Comparison of ENCODE assay signal across 35 cellular contexts in genomic region chr1:81349194-81349965, GRCh38.
DNase-seq lines count a peak whose midpoint lies in the region; ATAC-seq and TF ChIP-seq lines count a peak whose summit lies in the region.
"Had no signal": no experiment of that assay in that cellular context is flagged by ENCODE, and none has a peak within 500 bp of the region (broad histone marks: within the 10 kb centered on the region; RNA-seq: fewer than 3 reads in every experiment).

No MANE protein-coding gene starts in this region.

- no peaks in the 10 kb centered on the region for H3K36me3 ChIP-seq in HUES6 (ENCODE audit: control insufficient read depth, insufficient read depth, low read length)
- H3K36me3 ChIP-seq: BE2C, breast epithelium, MG63, upper lobe of left lung had no signal

- TF ChIP-seq POLR2A in GM18505 (IDR thresholded peaks at IDR 0.05; ENCODE audit: borderline replicate concordance, extremely low read depth, insufficient read depth, insufficient read length): no peak

- H3K27me3 ChIP-seq in HUES6 (ENCODE audit: control insufficient read depth, insufficient read depth, low read length): no peaks in the 10 kb centered on the region
- H3K27me3 ChIP-seq: BE2C, breast epithelium, MG63, upper lobe of left lung had no signal

- in situ Hi-C loops in Caki2 (cut with HindIII; ENCODE audit: low pct_unique_long_range_greater_than_20kb, low sequenced_read_pairs): no loop called here

- DNase-seq in Caki2 (ENCODE audit: low read depth) (peak; percentile 73), iPS DF 19.7 (ENCODE audit: low read depth, low spot score) (peak; percentile 56), mesothelial cell of epicardium (ENCODE audit: low spot score in 2 of 2, unreplicated experiment in 2 of 2) (no peak), globus pallidus (ENCODE audit: low spot score) (no peak)
- DNase-seq: ACHN; activated B cell treated with CpG ODN at 0.5 μM for 24 hours; activated CD4-positive, alpha-beta T cell treated with anti-CD3 and anti-CD28 coated beads, Interleukin-2, amount 50 U/mL, for 4 hours; activated naive CD4-positive, alpha-beta T cell treated with anti-CD3 and anti-CD28 coated beads for 36 hours; activated T-cell treated with anti-CD3 and anti-CD28 coated beads, Interleukin-2, amount 50 U/mL, for 72 hours; amniotic stem cell; BE2C; CD8-positive, alpha-beta memory T cell; effector CD4-positive, alpha-beta T cell; KG1; MG63; mucosa of descending colon; NCI-H1417; NCI-H2081 treated with DMSO at 0.1 percent for 48 hours; NCI-H446 treated with DMSO at 0.1 percent for 48 hours; right cardiac atrium; SHP77 treated with DMSO at 0.1 percent for 48 hours; stimulated activated CD4-positive, alpha-beta T cell treated with anti-CD3 and anti-CD28 coated beads, Interleukin-12 subunit alpha, Interleukin-12 subunit beta, amount 100 ng/mL, for 4 hours; stimulated activated CD4-positive, alpha-beta T cell treated with anti-CD3 and anti-CD28 coated beads, Interleukin-4, amount 100 ng/mL, for 1 hour; SW 1271; T-helper 9 cell; upper lobe of left lung had no signal

- no peak overlapping the region for H3K4me3 Mint-ChIP-seq in mesothelial cell of epicardium
- H3K4me3 Mint-ChIP-seq: activated B cell treated with CpG ODN at 0.5 μM for 24 hours; activated naive CD4-positive, alpha-beta T cell treated with anti-CD3 and anti-CD28 coated beads for 36 hours; activated T-cell treated with anti-CD3 and anti-CD28 coated beads, Interleukin-2, amount 50 U/mL, for 72 hours; CD8-positive, alpha-beta memory T cell; natural killer cell treated with Interleukin-12 subunit alpha and Interleukin-12 subunit beta and Interleukin-15 and Interleukin-18, amount 100 ng/mL, for 72 hours had no signal

- peak overlapping the region; percentile 8 for H3K9ac ChIP-seq in HUES6 (ENCODE audit: low read length)
- H3K9ac ChIP-seq: parathyroid adenoma had no signal

- H3K4me1 Mint-ChIP-seq in mesothelial cell of epicardium: peaks cover 33% of the 10 kb centered on the region
- H3K4me1 Mint-ChIP-seq: activated B cell treated with CpG ODN at 0.5 μM for 24 hours; CD8-positive, alpha-beta memory T cell had no signal

- H3K27ac Mint-ChIP-seq in mesothelial cell of epicardium: peak overlapping the region; percentile 44
- H3K27ac Mint-ChIP-seq: activated B cell treated with CpG ODN at 0.5 μM for 24 hours; activated naive CD4-positive, alpha-beta T cell treated with anti-CD3 and anti-CD28 coated beads for 36 hours; activated T-cell treated with anti-CD3 and anti-CD28 coated beads, Interleukin-2, amount 50 U/mL, for 72 hours; CD8-positive, alpha-beta memory T cell; natural killer cell treated with Interleukin-12 subunit alpha and Interleukin-12 subunit beta and Interleukin-15 and Interleukin-18, amount 100 ng/mL, for 72 hours had no signal

- H3K4me3 ChIP-seq in HUES6 (ENCODE audit: low read depth, low read length): peak overlapping the region; percentile 1; the same call in 1 of the 2 replicates
- H3K4me3 ChIP-seq: breast epithelium, MG63, mucosa of descending colon, upper lobe of left lung had no signal

- no peaks in the 10 kb centered on the region for H3K36me3 Mint-ChIP-seq in mesothelial cell of epicardium
- H3K36me3 Mint-ChIP-seq: CD8-positive, alpha-beta memory T cell had no signal

- H3K9me3 Mint-ChIP-seq in mesothelial cell of epicardium: peaks cover 7% of the 10 kb centered on the region
- H3K9me3 Mint-ChIP-seq: activated B cell treated with CpG ODN at 0.5 μM for 24 hours had no signal

- peak overlapping the region; percentile 23 for H3K27ac ChIP-seq in HUES6 (ENCODE audit: low read depth, low read length)
- H3K27ac ChIP-seq: breast epithelium, parathyroid adenoma, upper lobe of left lung had no signal

- H3K4me1 ChIP-seq in HUES6 (ENCODE audit: control insufficient read depth, insufficient read depth, low read length): peaks cover 42% of the 10 kb centered on the region
- H3K4me1 ChIP-seq: breast epithelium, parathyroid adenoma, upper lobe of left lung had no signal

- no peaks in the 10 kb centered on the region for H3K27me3 Mint-ChIP-seq in mesothelial cell of epicardium (ENCODE audit: low read depth)
- H3K27me3 Mint-ChIP-seq: activated B cell treated with CpG ODN at 0.5 μM for 24 hours; CD8-positive, alpha-beta memory T cell; natural killer cell treated with Interleukin-12 subunit alpha and Interleukin-12 subunit beta and Interleukin-15 and Interleukin-18, amount 100 ng/mL, for 72 hours had no signal

- no peak for TF ChIP-seq CTCF in mesothelial cell of epicardium (IDR thresholded peaks at IDR 0.05; ENCODE audit: unreplicated experiment)

- ATAC-seq in GM18505 (IDR thresholded peaks at IDR 0.05; ENCODE audit: unreplicated experiment): no peak
- ATAC-seq in GM18517 (IDR thresholded peaks at IDR 0.05; ENCODE audit: unreplicated experiment): no peak
- no peak for ATAC-seq in GM21786 (IDR thresholded peaks at IDR 0.05; ENCODE audit: unreplicated experiment)
- ATAC-seq: activated T-cell treated with anti-CD3 and anti-CD28 coated beads, Interleukin-2, amount 50 U/mL, for 72 hours; HCT116; mucosa of descending colon; natural killer cell treated with Interleukin-12 subunit alpha and Interleukin-12 subunit beta and Interleukin-15 and Interleukin-18, amount 100 ng/mL, for 72 hours; Panc1; right cardiac atrium had no signal

- H3K9me3 ChIP-seq in HUES6 (ENCODE audit: control insufficient read depth, insufficient read depth, low read depth, low read length): peaks cover 3% of the 10 kb centered on the region; the same call in 1 of the 2 replicates
- H3K9me3 ChIP-seq: BE2C, breast epithelium, MG63, mucosa of descending colon, upper lobe of left lung had no signal

Comparison
In these comparisons a context has a peak if more than half of its experiments do, and no peak if none do; other contexts are left out.
1. DNase-seq: peak in Caki2 (single experiment) and iPS DF 19.7 (single experiment); none in mesothelial cell of epicardium (0 of 2) and globus pallidus (single experiment).